In the genomic region with DNA sequence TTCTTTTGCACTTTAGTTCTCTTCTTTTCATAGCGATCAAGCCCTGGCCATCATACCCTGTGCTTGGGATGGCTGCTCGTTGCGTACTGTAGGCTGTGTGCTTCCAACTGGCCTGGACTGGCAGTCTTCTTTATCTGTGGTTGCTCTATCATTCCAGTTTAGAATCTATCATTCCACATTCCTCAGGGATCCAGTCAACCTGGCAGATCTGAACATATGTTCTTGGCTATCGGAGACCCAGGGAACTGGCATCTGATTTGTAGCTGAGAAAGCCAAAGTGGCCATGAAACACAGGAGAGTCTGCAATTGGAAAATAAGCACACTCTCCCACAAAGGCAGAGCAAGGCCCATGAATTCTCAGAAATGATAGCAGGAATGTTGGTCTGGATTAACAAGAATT, we compare ENCODE assay signal across 22 cellular contexts. TPM values are rescaled to one million over a fixed set of nuclear protein-coding genes. Genes with fewer than 3 reads are reported as not detected.
"Had no signal": no experiment of that assay in that cellular context is flagged by ENCODE, and none has a peak within 500 bp of the region (broad histone marks: within the 10 kb centered on the region; RNA-seq: fewer than 3 reads in every experiment).

No MANE protein-coding gene starts in this region.

- H3K36me3 ChIP-seq: MG63, SJSA1 had no signal

- H3K9me3 ChIP-seq: MG63, SJSA1 had no signal

- H3K4me1 ChIP-seq: SJSA1 had no signal

- H3K4me3 ChIP-seq: MG63, SJSA1, SK-N-MC had no signal

- H3K27ac ChIP-seq: SJSA1, SK-N-MC had no signal

- DNase-seq: KBM-7, MG63, NCI-H1092, NCI-H1105 treated with DMSO at 0.1 percent for 48 hours, NCI-H1417 treated with DMSO at 0.1 percent for 48 hours, NCI-H146, NCI-H1694 treated with DMSO at 0.1 percent for 48 hours, NCI-H1930, NCI-H2081, NCI-H2107, NCI-H2227 treated with DMSO at 0.1 percent for 48 hours, NCI-H524, NCI-H526 treated with DMSO at 0.1 percent for 48 hours, NCI-H774, Right ventricle myocardium superior, RPMI8226, SIG-M5 had no signal

- H3K27me3 ChIP-seq: MG63, SJSA1 had no signal

RNA-seq across cellular contexts. Expression of a gene that starts 22.6 kb away (rescaled TPM):
- total RNA-seq: HT-29, LHCN-M2, NCI-H460, Right ventricle myocardium superior, SJSA1 had no signal
